8 cellular contexts compared by ENCODE assay signal in genomic region chr6:78810146-78810545, GRCh38. TPM values are rescaled to one million over a fixed set of nuclear protein-coding genes. Genes with fewer than 3 reads are reported as not detected.
DNase-seq lines count a peak whose midpoint lies in the region; ATAC-seq, FAIRE-seq and TF ChIP-seq lines count a peak whose summit lies in the region.

No MANE protein-coding gene starts in this region.

- no peak overlapping the region for H3K4ac ChIP-seq in H1 (replicated peaks; ENCODE audit: insufficient read length, low read depth, low read length)

- POLR2A ChIA-PET in H1 (lab: Charles Lee; ENCODE audit: partially characterized antibody): no interaction called here

- H3K79me2 ChIP-seq in GM23248 (ENCODE audit: insufficient read depth) (no peaks in the 10 kb centered on the region), H1 (ENCODE audit: control insufficient read depth in 1 of 2, insufficient read depth in 2 of 2, low read length in 2 of 2) (no peaks in the 10 kb centered on the region)

- H2BK120ac ChIP-seq in H1 (replicated peaks; ENCODE audit: low read depth, low read length): no peak overlapping the region

- 7 to 13% methylated on average over 1 of the region's 1 CpG for WGBS in GM23248 (ENCODE audit: low coverage in 1 of 2, low lambda C conversion rate in 2 of 2, missing lambda C conversion rate in 2 of 2), 2 experiments
- WGBS in H1 (ENCODE audit: extremely low coverage in 1 of 2, insufficient coverage in 1 of 2, insufficient read length in 1 of 2, insufficient replicate concordance in 2 of 2, low coverage in 1 of 2, low lambda C conversion rate in 2 of 2, missing lambda C conversion rate in 1 of 2), 2 experiments: 32% methylated on average over 1 of the region's 1 CpG; no CpG with 5 or more reads in 1 of the 2 experiments

- H3K79me1 ChIP-seq in H1 (ENCODE audit: low read depth, low read length): no peaks in the 10 kb centered on the region

- H3K23ac ChIP-seq in H1 (ENCODE audit: insufficient read length): no peak overlapping the region

- no peaks in the 10 kb centered on the region for H3K36me3 ChIP-seq in GM23248 (ENCODE audit: low read depth)
- H3K36me3 ChIP-seq in H1 (ENCODE audit: control insufficient read depth in 2 of 4, insufficient read depth in 4 of 4, low read length in 3 of 4): no peaks in the 10 kb centered on the region

- H4K8ac ChIP-seq in H1 (ENCODE audit: extremely low read depth, insufficient read depth, low read length): no peak overlapping the region

- H4K20me1 ChIP-seq in GM23248 (ENCODE audit: insufficient read depth) (no peaks in the 10 kb centered on the region), H1 (replicated peaks in 1 of 2; ENCODE audit: control insufficient read depth in 1 of 2, insufficient read depth in 2 of 2, low read length in 2 of 2) (no peaks in the 10 kb centered on the region)

- TF ChIP-seq POLR2A in H1 (IDR thresholded peaks at IDR 0.05; ENCODE audit: control extremely low read depth in 1 of 2, low read depth in 2 of 2, low read length in 2 of 2): no peak

- H2AK5ac ChIP-seq in H1 (ENCODE audit: low read depth, low read length): no peak overlapping the region

- no peak overlapping the region for H2BK12ac ChIP-seq in H1 (ENCODE audit: low read depth, low read length)

- no peak overlapping the region for H4K91ac ChIP-seq in H1 (replicated peaks; ENCODE audit: insufficient read length, low read length)

- H3K9ac ChIP-seq in GM23248 (no peak overlapping the region), H1 (replicated peaks in 1 of 4; ENCODE audit: extremely low read depth in 1 of 4, low read depth in 3 of 4, low read length in 3 of 4) (no peak overlapping the region)

- H3F3A ChIP-seq in GM23248 (ENCODE audit: insufficient read depth): no peaks in the 10 kb centered on the region

- DNase-seq in COR-L47 (lab: John Stamatoyannopoulos, UW): peak; percentile 14
- peak; percentile 75 for DNase-seq in GM23248
- peak; percentile 35 for DNase-seq in NCI-H2227 (lab: John Stamatoyannopoulos, UW; ENCODE audit: unreplicated experiment)
- no peak for DNase-seq in H1 (ENCODE audit: low read depth in 1 of 2, low spot score in 2 of 2)
- DNase-seq in skeletal muscle cell (ENCODE audit: low read depth): peak; percentile 7
- no peak for DNase-seq in substantia nigra (lab: John Stamatoyannopoulos, UW)
- no peak for DNase-seq in SIG-M5 treated with dmso at 0.1 percent for 504 hours (lab: John Stamatoyannopoulos, UW; ENCODE audit: unreplicated experiment)

- H2BK5ac ChIP-seq in H1 (ENCODE audit: low read depth, low read length): no peak overlapping the region

- H3K27ac ChIP-seq in GM23248 (no peak overlapping the region), H1 (ENCODE audit: low read depth, low read length) (no peak overlapping the region), substantia nigra (ENCODE audit: low read depth, low read length, poor library complexity, severe bottlenecking) (no peak overlapping the region)

- no peaks in the 10 kb centered on the region for H3K9me3 ChIP-seq in GM23248 (ENCODE audit: low read depth)
- no peaks in the 10 kb centered on the region for H3K9me3 ChIP-seq in H1 (ENCODE audit: insufficient read depth in 2 of 2, low read depth in 1 of 2, low read length in 1 of 2)

- no peak overlapping the region for H3K56ac ChIP-seq in H1 (replicated peaks; ENCODE audit: insufficient read length, low read depth, low read length)

- peak; percentile 90 for FAIRE-seq in H1 (lab: Jason Lieb, UNC)

- no peak overlapping the region for H4K5ac ChIP-seq in H1 (ENCODE audit: insufficient read length, low read depth, low read length)

- H3K9me2 ChIP-seq in GM23248 (ENCODE audit: insufficient read depth): no peaks in the 10 kb centered on the region

- H3K18ac ChIP-seq in H1 (ENCODE audit: extremely low read depth, low read length): no peak overlapping the region

- H3K14ac ChIP-seq in H1 (ENCODE audit: insufficient read length): no peak overlapping the region

- H3K4me3 ChIP-seq in GM23248 (no peak overlapping the region), H1 (ENCODE audit: extremely low read depth in 1 of 4, insufficient read depth in 2 of 4, low read depth in 3 of 4, low read length in 4 of 4) (no peak overlapping the region), skeletal muscle cell (ENCODE audit: low read depth, low read length) (no peak overlapping the region)

- no peak for TF ChIP-seq EP300 in H1 (IDR thresholded peaks at IDR 0.05; ENCODE audit: borderline replicate concordance in 1 of 2, low read depth in 2 of 2, low read length in 2 of 2)

- no peak overlapping the region for H2BK20ac ChIP-seq in H1 (ENCODE audit: low read length)

- H3K23me2 ChIP-seq in H1 (ENCODE audit: low read depth, low read length): no peaks in the 10 kb centered on the region

- no peak overlapping the region for H2BK15ac ChIP-seq in H1 (ENCODE audit: low read length)

- no peak for ATAC-seq in HG02981 (IDR thresholded peaks at IDR 0.05; ENCODE audit: unreplicated experiment)

- CTCF ChIA-PET in H1 (lab: Charles Lee; ENCODE audit: partially characterized antibody): interaction anchor here (0.5 to 2.4 kb wide), 40 partner anchors 13 to 1340 kb away, joined by 3 to 14 read pairs (median 4); partner anchors contain the start of gene MEI4

- H2AFZ ChIP-seq in GM23248 (no peak overlapping the region), H1 (ENCODE audit: low read length) (no peak overlapping the region)

- TF ChIP-seq RAD21 in H1 (IDR thresholded peaks at IDR 0.05 in 1 of 2, conservative IDR thresholded peaks at IDR 0.05 in 1 of 2; ENCODE audit: low read depth in 2 of 2, low read length in 2 of 2): peak; percentile 94 to 95

- H3K27me3 ChIP-seq in GM23248 (replicated peaks; ENCODE audit: insufficient read depth): no peaks in the 10 kb centered on the region
- no peaks in the 10 kb centered on the region for H3K27me3 ChIP-seq in H1 (replicated peaks in 1 of 4; ENCODE audit: control insufficient read depth in 3 of 4, extremely low read depth in 1 of 4, insufficient read depth in 3 of 4, low read length in 3 of 4)

- in situ Hi-C loops in GM23248 (cut with MboI): no loop called here

- peak; percentile 38 to 88 (median 73) for TF ChIP-seq CTCF in H1 (IDR thresholded peaks at IDR 0.05; ENCODE audit: control extremely low read depth in 1 of 3, insufficient read depth in 1 of 3, low read depth in 1 of 3, low read length in 3 of 3)

- no peaks in the 10 kb centered on the region for H3K4me1 ChIP-seq in GM23248 (ENCODE audit: insufficient read depth)
- H3K4me1 ChIP-seq in H1 (replicated peaks in 1 of 4; ENCODE audit: control insufficient read depth in 3 of 4, insufficient read depth in 4 of 4, low read length in 3 of 4): no peaks in the 10 kb centered on the region

- H3K4me2 ChIP-seq in GM23248 (ENCODE audit: unreplicated experiment) (no peak overlapping the region), H1 (ENCODE audit: insufficient read depth in 1 of 2, low read depth in 2 of 2, low read length in 2 of 2) (no peak overlapping the region)

TF ChIP-seq in H1, 55 proteins besides CTCF, POLR2A, EP300 and RAD21:
- TF ChIP-seq NRF1 (IDR thresholded peaks at IDR 0.05; ENCODE audit: low read depth, low read length) (no peak), YY1 (IDR thresholded peaks at IDR 0.05; ENCODE audit: low read depth, low read length) (no peak), TBP (IDR thresholded peaks at IDR 0.05; ENCODE audit: low read depth, low read length) (no peak), FOSL1 (IDR thresholded peaks at IDR 0.05; ENCODE audit: insufficient read depth, low read depth, low read length) (no peak)

RNA-seq across cellular contexts. Expression of gene IRAK1BP1, which starts 57.2 kb away (rescaled TPM):
- total RNA-seq in GM23248 (2014; rRNA removed; shearing (Covaris generic)): 4.2 and 4.6 TPM in 2 replicates
- polyA plus RNA-seq in GM23248 (2016; fragmentation: Nextera tagmentation; extraction: Ambion mirVana) (2.0 TPM in 2 replicates), H1 (2011; rRNA removed) (2.7 and 3.7 TPM in 2 replicates)
- 4.7 and 5.4 TPM in 2 replicates for total RNA-seq in H1 (2021; fragmentation: NEBNext Ultra II Directional; extraction: Animal tissue kit (Norgen Biotek cat#: 25700))
- 3.9 TPM for polyA plus RNA-seq in H1 (2011; cell fraction: cytosol; rRNA removed)
- 5.6 TPM for polyA plus RNA-seq in H1 (2011; cell fraction: nucleus; rRNA removed)
- 2.8 to 4.3 TPM (median 3.4 TPM) in 4 replicates for polyA plus RNA-seq in H1 (2012, experiment 1 of 2)
- polyA plus RNA-seq in H1 (2012, experiment 2 of 2): 1.4 TPM
- polyA plus RNA-seq in H1 (2013, experiment 1 of 2): 5.9 TPM
- 5.0 TPM for polyA plus RNA-seq in H1 (2013, experiment 2 of 2)
- polyA minus RNA-seq in H1 (2011; rRNA and poly(A)+ RNA removed): 7.9 and 11.8 TPM in 2 replicates
- 5.7 TPM for polyA minus RNA-seq in H1 (2011; cell fraction: cytosol; rRNA and poly(A)+ RNA removed)
- 30.7 TPM for polyA minus RNA-seq in H1 (2011; cell fraction: nucleus; rRNA and poly(A)+ RNA removed)

Comparison
In these comparisons a context has a peak if more than half of its experiments do, and no peak if none do; other contexts are left out.
1. DNase-seq: peak in COR-L47 (single experiment), GM23248 (single experiment), NCI-H2227 (single experiment) and skeletal muscle cell (single experiment); none in H1 (0 of 2), substantia nigra (0 of 49) and SIG-M5 treated with dmso at 0.1 percent for 504 hours (single experiment).